1 cellular context compared by ENCODE assay signal in the genomic region with DNA sequence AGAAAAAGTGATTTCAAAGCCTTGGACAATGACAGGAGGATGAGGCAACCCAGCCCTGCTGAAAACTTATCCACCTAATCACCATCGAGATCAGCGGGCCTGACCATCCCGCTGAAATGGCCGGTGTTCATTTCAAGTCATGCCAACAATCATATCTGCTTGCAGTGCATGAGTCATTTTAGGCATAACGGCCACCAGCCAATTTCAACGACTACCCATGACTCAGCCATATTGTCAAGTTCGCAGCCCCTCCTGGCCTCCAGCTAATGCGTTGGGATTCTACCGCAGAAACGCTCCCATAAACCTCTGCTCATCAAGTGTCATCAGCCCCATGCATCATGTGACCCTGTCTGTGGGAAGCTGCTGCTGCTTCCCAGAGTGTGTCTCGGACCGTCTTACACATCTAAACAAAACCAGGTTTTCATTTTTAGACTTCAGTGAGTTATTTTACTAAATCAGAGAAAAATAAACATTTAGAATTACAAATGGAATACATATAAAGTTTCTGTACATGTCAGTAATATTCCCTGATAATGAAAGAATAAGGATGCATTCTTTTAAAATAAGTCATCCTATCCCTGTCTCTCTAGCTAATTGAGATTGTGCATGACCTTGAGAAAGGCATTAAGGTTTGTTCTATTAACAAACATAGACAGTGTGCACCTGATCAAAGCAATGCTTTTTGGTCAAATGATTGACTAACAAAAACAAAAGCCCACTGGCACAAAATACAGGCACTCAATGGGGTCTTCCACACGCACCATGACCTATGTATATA.
TF ChIP-seq lines count a peak whose summit lies in the region.

No MANE protein-coding gene starts in this region.

TF ChIP-seq in HEK293, 187 proteins besides CTCF, POLR2A, EP300 and RAD21 (continued from another document and continues in another):
- TF ChIP-seq, protein P1, sequence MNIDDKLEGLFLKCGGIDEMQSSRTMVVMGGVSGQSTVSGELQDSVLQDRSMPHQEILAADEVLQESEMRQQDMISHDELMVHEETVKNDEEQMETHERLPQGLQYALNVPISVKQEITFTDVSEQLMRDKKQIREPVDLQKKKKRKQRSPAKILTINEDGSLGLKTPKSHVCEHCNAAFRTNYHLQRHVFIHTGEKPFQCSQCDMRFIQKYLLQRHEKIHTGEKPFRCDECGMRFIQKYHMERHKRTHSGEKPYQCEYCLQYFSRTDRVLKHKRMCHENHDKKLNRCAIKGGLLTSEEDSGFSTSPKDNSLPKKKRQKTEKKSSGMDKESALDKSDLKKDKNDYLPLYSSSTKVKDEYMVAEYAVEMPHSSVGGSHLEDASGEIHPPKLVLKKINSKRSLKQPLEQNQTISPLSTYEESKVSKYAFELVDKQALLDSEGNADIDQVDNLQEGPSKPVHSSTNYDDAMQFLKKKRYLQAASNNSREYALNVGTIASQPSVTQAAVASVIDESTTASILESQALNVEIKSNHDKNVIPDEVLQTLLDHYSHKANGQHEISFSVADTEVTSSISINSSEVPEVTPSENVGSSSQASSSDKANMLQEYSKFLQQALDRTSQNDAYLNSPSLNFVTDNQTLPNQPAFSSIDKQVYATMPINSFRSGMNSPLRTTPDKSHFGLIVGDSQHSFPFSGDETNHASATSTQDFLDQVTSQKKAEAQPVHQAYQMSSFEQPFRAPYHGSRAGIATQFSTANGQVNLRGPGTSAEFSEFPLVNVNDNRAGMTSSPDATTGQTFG (tag by site-specific recombination; IDR thresholded peaks at IDR 0.05; ENCODE audit: borderline replicate concordance): no peak
- TF ChIP-seq YY1 (tag by site-specific recombination; IDR thresholded peaks at IDR 0.05) (no peak), ZNF664 (tag by site-specific recombination; IDR thresholded peaks at IDR 0.05) (no peak), ZNF768 (tag by site-specific recombination; IDR thresholded peaks at IDR 0.05) (no peak), ZNF416 (tag by site-specific recombination; IDR thresholded peaks at IDR 0.05) (no peak), ZNF221 (tag by site-specific recombination; IDR thresholded peaks at IDR 0.05; ENCODE audit: borderline replicate concordance) (no peak), HOXC10 (CRISPR knock-in tag; IDR thresholded peaks at IDR 0.05) (no peak), ZNF214 (tag by site-specific recombination; IDR thresholded peaks at IDR 0.05; ENCODE audit: borderline replicate concordance) (no peak), ZNF169 (tag by site-specific recombination; IDR thresholded peaks at IDR 0.05) (no peak), PATZ1 (tag by site-specific recombination; IDR thresholded peaks at IDR 0.05) (peak; percentile 75), ZNF292 (tag by site-specific recombination; IDR thresholded peaks at IDR 0.05; ENCODE audit: borderline replicate concordance, low read depth) (no peak), PRDM1 (tag by site-specific recombination; IDR thresholded peaks at IDR 0.05) (no peak), ZNF585B (tag by site-specific recombination; IDR thresholded peaks at IDR 0.05) (no peak), ZBTB17 (tag by site-specific recombination; IDR thresholded peaks at IDR 0.05) (peak; percentile 49; the same call in 1 of the 2 replicates), SETDB1 (IDR thresholded peaks at IDR 0.05; ENCODE audit: insufficient read length, low read length) (peak; percentile 53), ZNF837 (tag by site-specific recombination; IDR thresholded peaks at IDR 0.05) (no peak), ZNF785 (tag by site-specific recombination; IDR thresholded peaks at IDR 0.05) (no peak), ZNF433 (tag by site-specific recombination; IDR thresholded peaks at IDR 0.05; ENCODE audit: low read depth) (no peak), KLF8 (tag by site-specific recombination; IDR thresholded peaks at IDR 0.05) (peak; percentile 73), OSR2 (tag by site-specific recombination; IDR thresholded peaks at IDR 0.05) (peak; percentile 30; the same call in 1 of the 2 replicates), ZNF175 (tag by site-specific recombination; IDR thresholded peaks at IDR 0.05) (no peak), EGR2 (tag by site-specific recombination; IDR thresholded peaks at IDR 0.05; ENCODE audit: low read depth) (no peak), SP3 (tag by site-specific recombination; IDR thresholded peaks at IDR 0.05) (peak; percentile 46; the same call in 1 of the 2 replicates), ZNF280C (tag by site-specific recombination; IDR thresholded peaks at IDR 0.05) (no peak), ZNF391 (tag by site-specific recombination; IDR thresholded peaks at IDR 0.05; ENCODE audit: borderline replicate concordance, low read depth) (0 out of 2 replicates have a peak, but pooled peaks have one; percentile 53), KLF9 (tag by site-specific recombination; IDR thresholded peaks at IDR 0.05; ENCODE audit: low read depth) (no peak), ZNF10 (tag by site-specific recombination; IDR thresholded peaks at IDR 0.05) (0 out of 2 replicates have a peak, but pooled peaks have one; percentile 48), ZNF624 (tag by site-specific recombination; IDR thresholded peaks at IDR 0.05) (no peak), ZFP37 (tag by site-specific recombination; IDR thresholded peaks at IDR 0.05) (peak; percentile 90; the same call in 1 of the 2 replicates), ZSCAN5A (tag by site-specific recombination; IDR thresholded peaks at IDR 0.05) (no peak), ZNF561 (tag by site-specific recombination; IDR thresholded peaks at IDR 0.05; ENCODE audit: borderline replicate concordance) (no peak), ZNF514 (tag by site-specific recombination; IDR thresholded peaks at IDR 0.05) (no peak), ZNF701 (tag by site-specific recombination; IDR thresholded peaks at IDR 0.05) (no peak), ZNF521 (tag by site-specific recombination; IDR thresholded peaks at IDR 0.05) (no peak), ZNF132 (tag by site-specific recombination; IDR thresholded peaks at IDR 0.05; ENCODE audit: borderline replicate concordance) (no peak), ZNF776 (tag by site-specific recombination; IDR thresholded peaks at IDR 0.05; ENCODE audit: borderline replicate concordance) (no peak), ZXDB (tag by site-specific recombination; IDR thresholded peaks at IDR 0.05) (peak; percentile 84), ZNF121 (tag by site-specific recombination; IDR thresholded peaks at IDR 0.05) (no peak), ZNF555 (tag by site-specific recombination; conservative IDR thresholded peaks at IDR 0.05) (no peak), ZNF501 (tag by site-specific recombination; IDR thresholded peaks at IDR 0.05) (0 out of 2 replicates have a peak, but pooled peaks have one; percentile 60), PBX3 (CRISPR knock-in tag; IDR thresholded peaks at IDR 0.05) (no peak), ZNF571 (tag by site-specific recombination; IDR thresholded peaks at IDR 0.05) (no peak), ZNF660 (tag by site-specific recombination; IDR thresholded peaks at IDR 0.05) (peak; percentile 89), ZNF223 (tag by site-specific recombination; IDR thresholded peaks at IDR 0.05) (no peak), ZNF23 (tag by site-specific recombination; IDR thresholded peaks at IDR 0.05; ENCODE audit: borderline replicate concordance) (no peak), SCRT2 (tag by site-specific recombination; IDR thresholded peaks at IDR 0.05) (no peak)
- TF ChIP-seq, protein P2, sequence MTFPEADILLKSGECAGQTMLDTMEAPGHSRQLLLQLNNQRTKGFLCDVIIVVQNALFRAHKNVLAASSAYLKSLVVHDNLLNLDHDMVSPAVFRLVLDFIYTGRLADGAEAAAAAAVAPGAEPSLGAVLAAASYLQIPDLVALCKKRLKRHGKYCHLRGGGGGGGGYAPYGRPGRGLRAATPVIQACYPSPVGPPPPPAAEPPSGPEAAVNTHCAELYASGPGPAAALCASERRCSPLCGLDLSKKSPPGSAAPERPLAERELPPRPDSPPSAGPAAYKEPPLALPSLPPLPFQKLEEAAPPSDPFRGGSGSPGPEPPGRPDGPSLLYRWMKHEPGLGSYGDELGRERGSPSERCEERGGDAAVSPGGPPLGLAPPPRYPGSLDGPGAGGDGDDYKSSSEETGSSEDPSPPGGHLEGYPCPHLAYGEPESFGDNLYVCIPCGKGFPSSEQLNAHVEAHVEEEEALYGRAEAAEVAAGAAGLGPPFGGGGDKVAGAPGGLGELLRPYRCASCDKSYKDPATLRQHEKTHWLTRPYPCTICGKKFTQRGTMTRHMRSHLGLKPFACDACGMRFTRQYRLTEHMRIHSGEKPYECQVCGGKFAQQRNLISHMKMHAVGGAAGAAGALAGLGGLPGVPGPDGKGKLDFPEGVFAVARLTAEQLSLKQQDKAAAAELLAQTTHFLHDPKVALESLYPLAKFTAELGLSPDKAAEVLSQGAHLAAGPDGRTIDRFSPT (tag by site-specific recombination; IDR thresholded peaks at IDR 0.05): peak; percentile 87
- TF ChIP-seq, protein P3, sequence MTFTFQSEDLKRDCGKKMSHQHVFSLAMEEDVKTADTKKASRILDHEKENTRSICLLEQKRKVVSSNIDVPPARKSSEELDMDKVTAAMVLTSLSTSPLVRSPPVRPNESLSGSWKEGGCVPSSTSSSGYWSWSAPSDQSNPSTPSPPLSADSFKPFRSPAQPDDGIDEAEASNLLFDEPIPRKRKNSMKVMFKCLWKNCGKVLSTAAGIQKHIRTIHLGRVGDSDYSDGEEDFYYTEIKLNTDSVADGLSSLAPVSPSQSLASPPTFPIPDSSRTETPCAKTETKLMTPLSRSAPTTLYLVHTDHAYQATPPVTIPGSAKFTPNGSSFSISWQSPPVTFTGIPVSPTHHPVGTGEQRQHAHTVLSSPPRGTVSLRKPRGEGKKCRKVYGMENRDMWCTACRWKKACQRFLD (tag by site-specific recombination; IDR thresholded peaks at IDR 0.05): no peak
